Comparison of ENCODE assay signal across 8 cellular contexts in genomic region chr4:44493924-44494323, GRCh38. TPM values are rescaled to one million over a fixed set of nuclear protein-coding genes. Genes with fewer than 3 reads are reported as not detected.
DNase-seq lines count a peak whose midpoint lies in the region; ATAC-seq and TF ChIP-seq lines count a peak whose summit lies in the region.

No MANE protein-coding gene starts in this region.

- H3K4me3 ChIP-seq in fibroblast of pulmonary artery (replicated peaks; ENCODE audit: low read depth, low read length) = no peak overlapping the region

- H3K27me3 Mint-ChIP-seq in activated CD4-positive, alpha-beta T cell treated with anti-CD3 and anti-CD28 coated beads, Interleukin-2, amount 10 ng/mL, durations not matched to agents 7 days and 5 days = no peaks in the 10 kb centered on the region

- DNase-seq in GM19238 (ENCODE audit: insufficient read length, low spot score) = peak; percentile 1
- peak; percentile 2 for DNase-seq in NCI-H1694 treated with DMSO at 0.1 percent for 48 hours (lab: John Stamatoyannopoulos, UW)
- DNase-seq in fibroblast of pulmonary artery (ENCODE audit: low read depth) = peak; percentile 45
- no peak for DNase-seq in activated CD4-positive, alpha-beta T cell treated with anti-CD3 and anti-CD28 coated beads, Interleukin-2, amount 10 ng/mL, durations not matched to agents 7 days and 5 days
- no peak for DNase-seq in amniotic stem cell (lab: John Stamatoyannopoulos, UW)
- no peak for DNase-seq in NCI-H774 (lab: John Stamatoyannopoulos, UW)

- CTCF ChIA-PET in activated CD4-positive, alpha-beta T cell treated with anti-CD3 and anti-CD28 coated beads, Interleukin-2, amount 10 ng/mL, durations not matched to agents 7 days and 5 days (lab: Charles Lee) = no interaction called here

- no peaks in the 10 kb centered on the region for H3K36me3 Mint-ChIP-seq in activated CD4-positive, alpha-beta T cell treated with anti-CD3 and anti-CD28 coated beads, Interleukin-2, amount 10 ng/mL, durations not matched to agents 7 days and 5 days (ENCODE audit: low read depth)

- no peak overlapping the region for H3K27ac Mint-ChIP-seq in activated CD4-positive, alpha-beta T cell treated with anti-CD3 and anti-CD28 coated beads, Interleukin-2, amount 10 ng/mL, durations not matched to agents 7 days and 5 days

- TF ChIP-seq CTCF in 22Rv1 (IDR thresholded peaks at IDR 0.05) (peak; percentile 75), fibroblast of pulmonary artery (IDR thresholded peaks at IDR 0.05; ENCODE audit: low read length, missing control alignments) (peak; percentile 56)

- no peak overlapping the region for H3K4me3 Mint-ChIP-seq in activated CD4-positive, alpha-beta T cell treated with anti-CD3 and anti-CD28 coated beads, Interleukin-2, amount 10 ng/mL, durations not matched to agents 7 days and 5 days

- H3K9me3 Mint-ChIP-seq in activated CD4-positive, alpha-beta T cell treated with anti-CD3 and anti-CD28 coated beads, Interleukin-2, amount 10 ng/mL, durations not matched to agents 7 days and 5 days = no peaks in the 10 kb centered on the region

- no peak overlapping the region for H3K27ac ChIP-seq in 22Rv1

- H3K4me1 Mint-ChIP-seq in activated CD4-positive, alpha-beta T cell treated with anti-CD3 and anti-CD28 coated beads, Interleukin-2, amount 10 ng/mL, durations not matched to agents 7 days and 5 days = no peaks in the 10 kb centered on the region

- POLR2A ChIA-PET in activated CD4-positive, alpha-beta T cell treated with anti-CD3 and anti-CD28 coated beads, Interleukin-2, amount 10 ng/mL, durations not matched to agents 7 days and 5 days (lab: Charles Lee) = no interaction called here

- ATAC-seq in GM21825 (IDR thresholded peaks at IDR 0.05; ENCODE audit: unreplicated experiment) = no peak

RNA-seq across cellular contexts. Expression of gene KCTD8, which starts 45.3 kb away (rescaled TPM):
- total RNA-seq in activated CD4-positive, alpha-beta T cell treated with anti-CD3 and anti-CD28 coated beads, Interleukin-2, amount 10 ng/mL, durations not matched to agents 7 days and 5 days = not detected

Comparison
In these comparisons a context has a peak if more than half of its experiments do, and no peak if none do; other contexts are left out.
1. DNase-seq: peak in GM19238 (single experiment), NCI-H1694 treated with DMSO at 0.1 percent for 48 hours (single experiment) and fibroblast of pulmonary artery (single experiment); none in activated CD4-positive, alpha-beta T cell treated with anti-CD3 and anti-CD28 coated beads, Interleukin-2, amount 10 ng/mL, durations not matched to agents 7 days and 5 days (single experiment), amniotic stem cell (single experiment) and NCI-H774 (single experiment).